ENCODE assay signal across 9 cellular contexts in genomic region chr12:33455096-33455495, GRCh38. TPM values are rescaled to one million over a fixed set of nuclear protein-coding genes. Genes with fewer than 3 reads are reported as not detected.
"Had no signal": no experiment of that assay in that cellular context is flagged by ENCODE, and none has a peak within 500 bp of the region (broad histone marks: within the 10 kb centered on the region; RNA-seq: fewer than 3 reads in every experiment).

No MANE protein-coding gene starts in this region.

- DNase-seq: GM23248, GOT3, H7, H9, HCEC 1CT, HFFc6 had no signal

- H3K27ac Mint-ChIP-seq: GM23338, H9, HFFc6 had no signal

- H3K9ac ChIP-seq: GM23248 had no signal

- H2AFZ ChIP-seq: GM23248, GM23338 had no signal

- H3K36me3 ChIP-seq: HAP-1 had no signal

- H3K4me3 Mint-ChIP-seq: GM23338, H9, HFFc6 had no signal

- H3K4me2 ChIP-seq: GM23338 had no signal

- H3K4me1 ChIP-seq: HAP-1 had no signal

- H3K9me3 Mint-ChIP-seq: GM23338 had no signal

- H3K27ac ChIP-seq: GM23248 had no signal

- H3K4me1 Mint-ChIP-seq: GM23338 had no signal

- H3K4me3 ChIP-seq: GM23248, GM23338, HAP-1 had no signal

- H3K9me3 ChIP-seq: HAP-1 had no signal

RNA-seq across cellular contexts. Expression of gene SYT10, which starts 15.5 kb away (rescaled TPM):
- total RNA-seq: GM23248, H4, HFFc6 had no signal
- polyA plus RNA-seq: GM23248 had no signal
